In genomic region chrX:12722314-12722713, GRCh38 we compare ENCODE assay signal across 11 cellular contexts.
"Had no signal": no experiment of that assay in that cellular context is flagged by ENCODE, and none has a peak within 500 bp of the region (broad histone marks: within the 10 kb centered on the region; RNA-seq: fewer than 3 reads in every experiment).

No MANE protein-coding gene starts in this region.

- H3K4me3 Mint-ChIP-seq: GM23338, H9, HFFc6 had no signal

- H3K4me1 Mint-ChIP-seq: GM23338, H9 had no signal

- ATAC-seq: GM23338, HCT116 had no signal

- H3K9ac ChIP-seq: GM23248 had no signal

- H3K36me3 ChIP-seq: HAP-1 had no signal

- H3K27ac ChIP-seq: GM23248 had no signal

- DNase-seq: GM23248, GOT3, H7, H9, HCEC 1CT, HFFc6 had no signal

- FAIRE-seq: H1, H54 had no signal

- H3K4me2 ChIP-seq: GM23338 had no signal

- H3K9me3 ChIP-seq: HAP-1 had no signal

- H3K9me3 Mint-ChIP-seq: GM23338, HFFc6 had no signal

- H3K27ac Mint-ChIP-seq: GM23338, H9, HFFc6 had no signal

- H3K4me1 ChIP-seq: HAP-1 had no signal

- H2AFZ ChIP-seq: GM23248, GM23338 had no signal

- H3K4me3 ChIP-seq: GM23248, GM23338, HAP-1 had no signal
